In genomic region chr2:70142590-70143313, GRCh38 we compare ENCODE assay signal across 8 cellular contexts. TPM values are rescaled to one million over a fixed set of nuclear protein-coding genes. Genes with fewer than 3 reads are reported as not detected.
DNase-seq lines count a peak whose midpoint lies in the region; ATAC-seq and TF ChIP-seq lines count a peak whose summit lies in the region.

No MANE protein-coding gene starts in this region.

- no peak overlapping the region for H3K18ac ChIP-seq in mesendoderm (ENCODE audit: low read length)

- no peak overlapping the region for H2BK15ac ChIP-seq in mesendoderm (replicated peaks; ENCODE audit: low read depth)

- no peaks in the 10 kb centered on the region for H3K9me3 Mint-ChIP-seq in Calu3 (ENCODE audit: low read depth, unreplicated experiment)
- H3K9me3 Mint-ChIP-seq in effector memory CD8-positive, alpha-beta T cell, result no peaks in the 10 kb centered on the region

- peak; percentile 60 for ATAC-seq in GM21367 (IDR thresholded peaks at IDR 0.05; ENCODE audit: unreplicated experiment)
- peak; percentile 75 for ATAC-seq in effector memory CD8-positive, alpha-beta T cell (replicated peaks)

- CTCF ChIA-PET in Calu3 (lab: Charles Lee), result interaction anchor here (0.7 to 3.5 kb wide), 3 partner anchors 74 to 314 kb away, joined by 3 to 32 read pairs (median 3); partner anchors contain the start of gene MXD1

- H3K27me3 ChIP-seq in mesendoderm (ENCODE audit: insufficient read depth, low read length, poor library complexity), result no peaks in the 10 kb centered on the region

- no peaks in the 10 kb centered on the region for H3K79me2 ChIP-seq in mesendoderm (ENCODE audit: control insufficient read depth, insufficient read depth, low read length)

- DNase-seq in Calu3, result peak; percentile 99
- DNase-seq in HT1080 (ENCODE audit: low read depth), result peak; percentile 99
- DNase-seq in NK-92 treated with Interleukin-12 subunit alpha and Interleukin-12 subunit beta, amount 100 ng/mL, for 24 hours (lab: John Stamatoyannopoulos, UW), result peak; percentile 99
- DNase-seq in activated CD8-positive, alpha-beta memory T cell treated with anti-CD3 and anti-CD28 coated beads for 4 hours (ENCODE audit: low read depth in 2 of 2), result peak; percentile 99
- DNase-seq in effector memory CD8-positive, alpha-beta T cell, result peak; percentile 98 to 99 (median 99)
- DNase-seq in mesendoderm, result peak; percentile 99
- DNase-seq in stimulated activated CD8-positive, alpha-beta memory T cell treated with anti-CD3 and anti-CD28 coated beads, Interleukin-12 subunit alpha, Interleukin-12 subunit beta, amount 100 ng/mL, for 4 hours (ENCODE audit: low read depth), result peak; percentile 100

- H2BK120ac ChIP-seq in mesendoderm (ENCODE audit: low read depth, low read length), result no peak overlapping the region

- H3K4me3 ChIP-seq in mesendoderm (ENCODE audit: low read length), result no peak overlapping the region

- peak overlapping the region; percentile 97 for H3K27ac Mint-ChIP-seq in Calu3 (ENCODE audit: unreplicated experiment)
- peak overlapping the region; percentile 98 to 100 for H3K27ac Mint-ChIP-seq in effector memory CD8-positive, alpha-beta T cell

- no peak overlapping the region for H4K8ac ChIP-seq in mesendoderm (ENCODE audit: low read depth, low read length)

- H3K4ac ChIP-seq in mesendoderm (ENCODE audit: low read depth, low read length), result no peak overlapping the region

- no peak overlapping the region for H3K27ac ChIP-seq in mesendoderm (ENCODE audit: low read depth, low read length)

- H2BK5ac ChIP-seq in mesendoderm (ENCODE audit: low read length), result no peak overlapping the region

- no peak overlapping the region for H4K5ac ChIP-seq in mesendoderm (ENCODE audit: low read length)

- H3K4me1 Mint-ChIP-seq in Calu3 (ENCODE audit: low read depth, unreplicated experiment), result peaks cover 22% of the 10 kb centered on the region
- peaks cover 33 to 45% of the 10 kb centered on the region in 2 donors for H3K4me1 Mint-ChIP-seq in effector memory CD8-positive, alpha-beta T cell (ENCODE audit: low read depth in 2 of 2)

- H3K79me1 ChIP-seq in mesendoderm (ENCODE audit: low read length), result no peaks in the 10 kb centered on the region

- H3K4me3 Mint-ChIP-seq in Calu3 (ENCODE audit: low read depth, unreplicated experiment), result peak overlapping the region; percentile 60
- peak overlapping the region; percentile 81 to 88 for H3K4me3 Mint-ChIP-seq in effector memory CD8-positive, alpha-beta T cell

- intact Hi-C loops in Calu3 (cut with micrococcal nuclease; ENCODE audit: unreplicated experiment), result loop anchor here (2.0 to 10.0 kb wide), 2 partner anchors 148 to 228 kb away; partner anchors contain the start of gene MXD1

- H3K4me2 ChIP-seq in mesendoderm (ENCODE audit: low read length), result no peak overlapping the region

- H3K36me3 ChIP-seq in mesendoderm (ENCODE audit: control insufficient read depth, insufficient read depth, low read length), result no peaks in the 10 kb centered on the region

- peak; percentile 90 for TF ChIP-seq CTCF in Calu3 (IDR thresholded peaks at IDR 0.05; ENCODE audit: unreplicated experiment)

- no CpG with 5 or more reads among the region's 50 CpGs for WGBS in mesendoderm (ENCODE audit: extremely low coverage, insufficient coverage, low lambda C conversion rate)

- no peak overlapping the region for H2AK5ac ChIP-seq in mesendoderm (ENCODE audit: low read length)

- H3K56ac ChIP-seq in mesendoderm (ENCODE audit: low read length), result peak overlapping the region; percentile 63

- peak overlapping the region; percentile 55 for H3K9ac ChIP-seq in mesendoderm (ENCODE audit: low read length)

- H3K4me1 ChIP-seq in mesendoderm (ENCODE audit: control insufficient read depth, low read depth, low read length), result peaks cover 11% of the 10 kb centered on the region

- no peaks in the 10 kb centered on the region for H3K27me3 Mint-ChIP-seq in Calu3 (ENCODE audit: unreplicated experiment)
- H3K27me3 Mint-ChIP-seq in effector memory CD8-positive, alpha-beta T cell, result no peaks in the 10 kb centered on the region

- H3K23ac ChIP-seq in mesendoderm (ENCODE audit: low read length), result no peak overlapping the region

- TSS peak; percentile 99 for BruUV-seq in Calu3 (replicated peaks; lab: Mats Ljungman, UMichigan)

- H3K36me3 Mint-ChIP-seq in Calu3 (ENCODE audit: insufficient read depth, unreplicated experiment), result peaks cover 29% of the 10 kb centered on the region
- H3K36me3 Mint-ChIP-seq in effector memory CD8-positive, alpha-beta T cell (ENCODE audit: insufficient read depth), result peaks cover 26% of the 10 kb centered on the region

RNA-seq across cellular contexts. Expression of gene C2orf42, which starts 48.1 kb away (rescaled TPM):
- total RNA-seq in Calu3 (2022), result 11.6 and 20.2 TPM in 2 replicates
- total RNA-seq in HT1080 (2014; rRNA removed; shearing (Covaris generic)), result 14.6 and 14.7 TPM in 2 replicates
- 14.3 and 14.6 TPM in 2 replicates for polyA plus RNA-seq in HT1080 (2015; cell fraction: cytosol; rRNA removed)
- 17.8 and 20.0 TPM in 2 replicates for polyA plus RNA-seq in HT1080 (2015; cell fraction: nucleus; rRNA removed)
- polyA plus RNA-seq in mesendoderm (2013, experiment 1 of 2), result 4.5 TPM
- 4.9 TPM for polyA plus RNA-seq in mesendoderm (2013, experiment 2 of 2)

RNA-seq across cellular contexts. Expression of gene PCBP1, which starts 55.5 kb away (rescaled TPM):
- total RNA-seq in Calu3 (2022), result 252 and 260 TPM in 2 replicates
- total RNA-seq in HT1080 (2014; rRNA removed; shearing (Covaris generic)), result 25.2 and 80.1 TPM in 2 replicates
- 302 and 324 TPM in 2 replicates for polyA plus RNA-seq in HT1080 (2015; cell fraction: cytosol; rRNA removed)
- polyA plus RNA-seq in HT1080 (2015; cell fraction: nucleus; rRNA removed), result 272 and 274 TPM in 2 replicates
- 485 TPM for polyA plus RNA-seq in mesendoderm (2013, experiment 1 of 2)
- polyA plus RNA-seq in mesendoderm (2013, experiment 2 of 2), result 516 TPM
